In genomic region chr1:172421974-172422604, GRCh38 we compare ENCODE assay signal across 2 cellular contexts.
TF ChIP-seq lines count a peak whose summit lies in the region.

No MANE protein-coding gene starts in this region.

TF ChIP-seq in H1, 55 proteins besides CTCF, POLR2A, EP300 and RAD21 (continued from another document):
- no peak for TF ChIP-seq EGR1 (IDR thresholded peaks at IDR 0.05; ENCODE audit: borderline replicate concordance, low read depth, low read length)
- TF ChIP-seq SP2 (IDR thresholded peaks at IDR 0.05; ENCODE audit: low read length), result no peak
- no peak for TF ChIP-seq SIRT6 (IDR thresholded peaks at IDR 0.05; ENCODE audit: low read length)
- no peak for TF ChIP-seq NRF1 (IDR thresholded peaks at IDR 0.05; ENCODE audit: low read depth, low read length)
- no peak for TF ChIP-seq RBBP5 (IDR thresholded peaks at IDR 0.05; ENCODE audit: borderline replicate concordance, low read depth, low read length)
- no peak for TF ChIP-seq SRF (IDR thresholded peaks at IDR 0.05; ENCODE audit: low read depth, low read length)
TF ChIP-seq in H1: peak in this region for 0.

TF ChIP-seq in SK-N-SH treated with all-trans-retinoic acid at 6 μM for 48 hours, 23 proteins besides CTCF, POLR2A, EP300 and RAD21 (continued from another document):
- no peak for TF ChIP-seq CSRNP3 (CRISPR knock-in tag; IDR thresholded peaks at IDR 0.05)
- TF ChIP-seq TSHZ2 (CRISPR knock-in tag; IDR thresholded peaks at IDR 0.05), result no peak
- no peak for TF ChIP-seq POU6F1 (CRISPR knock-in tag; IDR thresholded peaks at IDR 0.05; ENCODE audit: borderline replicate concordance, low read depth)
- no peak for TF ChIP-seq CSDC2 (CRISPR knock-in tag; IDR thresholded peaks at IDR 0.05)
- TF ChIP-seq PPARA (CRISPR knock-in tag; IDR thresholded peaks at IDR 0.05; ENCODE audit: borderline replicate concordance), result no peak
- TF ChIP-seq RARB (CRISPR knock-in tag; IDR thresholded peaks at IDR 0.05), result no peak
- no peak for TF ChIP-seq BACH2 (CRISPR knock-in tag; IDR thresholded peaks at IDR 0.05; ENCODE audit: borderline replicate concordance)
- no peak for TF ChIP-seq ZNF565 (CRISPR knock-in tag; conservative IDR thresholded peaks at IDR 0.05; ENCODE audit: low read depth)
- TF ChIP-seq GLIS3 (CRISPR knock-in tag; IDR thresholded peaks at IDR 0.05), result no peak
- no peak for TF ChIP-seq ZNF8 (CRISPR knock-in tag; IDR thresholded peaks at IDR 0.05)
- TF ChIP-seq TOX (CRISPR knock-in tag; IDR thresholded peaks at IDR 0.05; ENCODE audit: borderline replicate concordance), result no peak
- TF ChIP-seq PATZ1 (CRISPR knock-in tag; IDR thresholded peaks at IDR 0.05; ENCODE audit: borderline replicate concordance), result no peak
- TF ChIP-seq ISL1 (CRISPR knock-in tag; IDR thresholded peaks at IDR 0.05), result no peak
- no peak for TF ChIP-seq SNAI2 (CRISPR knock-in tag; IDR thresholded peaks at IDR 0.05)
- TF ChIP-seq ZNF70 (CRISPR knock-in tag; IDR thresholded peaks at IDR 0.05), result no peak
- TF ChIP-seq ZC3H10 (CRISPR knock-in tag; IDR thresholded peaks at IDR 0.05), result no peak
- TF ChIP-seq OSR1 (CRISPR knock-in tag; IDR thresholded peaks at IDR 0.05), result no peak
